15 cellular contexts compared by ENCODE assay signal in genomic region chr2:9763356-9764152, GRCh38.
DNase-seq lines count a peak whose midpoint lies in the region; ATAC-seq and FAIRE-seq lines count a peak whose summit lies in the region.
"Had no signal": no experiment of that assay in that cellular context is flagged by ENCODE, and none has a peak within 500 bp of the region (broad histone marks: within the 10 kb centered on the region; RNA-seq: fewer than 3 reads in every experiment).

No MANE protein-coding gene starts in this region.

- H3K9me3 ChIP-seq in naive thymus-derived CD4-positive, alpha-beta T cell (ENCODE audit: control insufficient read depth in 2 of 3, low read length in 3 of 3), result no peaks in the 10 kb centered on the region
- H3K9me3 ChIP-seq: BE2C, stomach had no signal

- H3K9me3 Mint-ChIP-seq in activated T-cell treated with anti-CD3 and anti-CD28 coated beads, Interleukin-2, amount 50 U/mL, for 72 hours, result no peaks in the 10 kb centered on the region
- H3K9me3 Mint-ChIP-seq in naive thymus-derived CD4-positive, alpha-beta T cell, result no peaks in the 10 kb centered on the region

- no peaks in the 10 kb centered on the region for H3K36me3 Mint-ChIP-seq in activated T-cell treated with anti-CD3 and anti-CD28 coated beads, Interleukin-2, amount 50 U/mL, for 72 hours (ENCODE audit: insufficient read depth in 2 of 2)
- H3K36me3 Mint-ChIP-seq in naive thymus-derived CD4-positive, alpha-beta T cell, result no peaks in the 10 kb centered on the region

- H3K36me3 ChIP-seq in naive thymus-derived CD4-positive, alpha-beta T cell (ENCODE audit: control insufficient read depth in 2 of 3, insufficient read depth in 3 of 3, low read length in 3 of 3), result no peaks in the 10 kb centered on the region
- H3K36me3 ChIP-seq: BE2C, stomach had no signal

- POLR2A ChIA-PET in naive thymus-derived CD4-positive, alpha-beta T cell (lab: Charles Lee), result no interaction called here

- FAIRE-seq in GM18507 (lab: Jason Lieb, UNC) (peak; percentile 69), islet of Langerhans (lab: Jason Lieb, UNC) (peak; percentile 96)

- H3K4me1 ChIP-seq in naive thymus-derived CD4-positive, alpha-beta T cell (ENCODE audit: control insufficient read depth in 2 of 2, insufficient read depth in 2 of 2, low read length in 2 of 2), result peaks cover 7 to 10% of the 10 kb centered on the region in 2 donors
- H3K4me1 ChIP-seq: BE2C had no signal

- H3K4me3 ChIP-seq in naive thymus-derived CD4-positive, alpha-beta T cell (ENCODE audit: low read length), result no peak overlapping the region
- H3K4me3 ChIP-seq: stomach had no signal

- peaks cover 43% of the 10 kb centered on the region for H3K4me1 Mint-ChIP-seq in activated T-cell treated with anti-CD3 and anti-CD28 coated beads, Interleukin-2, amount 50 U/mL, for 72 hours (ENCODE audit: low read depth)
- peaks cover 14 to 48% (median 18%) of the 10 kb centered on the region in 7 donors for H3K4me1 Mint-ChIP-seq in naive thymus-derived CD4-positive, alpha-beta T cell

- CTCF ChIA-PET in naive thymus-derived CD4-positive, alpha-beta T cell (lab: Charles Lee), result no interaction called here

- ATAC-seq in activated T-cell treated with anti-CD3 and anti-CD28 coated beads, Interleukin-2, amount 50 U/mL, for 72 hours (replicated peaks in 1 of 2), result peak; percentile 54 to 78
- no peak for ATAC-seq in HG03378 (IDR thresholded peaks at IDR 0.05; ENCODE audit: unreplicated experiment)
- ATAC-seq in naive thymus-derived CD4-positive, alpha-beta T cell, result no peak

- peak in 1 of 2 donors; percentile 46 for DNase-seq in activated T-cell treated with anti-CD3 and anti-CD28 coated beads, Interleukin-2, amount 50 U/mL, for 72 hours
- DNase-seq in activated T-cell treated with anti-CD3 and anti-CD28 coated beads for 4 hours, result no peak
- DNase-seq in GM18507 (ENCODE audit: extremely low spot score, insufficient read length, low read depth), result no peak
- peak; percentile 75 for DNase-seq in SHP77 treated with DMSO at 0.1 percent for 48 hours (lab: John Stamatoyannopoulos, UW)
- DNase-seq in hippocampal formation (lab: John Stamatoyannopoulos, UW), result no peak
- no peak for DNase-seq in naive thymus-derived CD4-positive, alpha-beta T cell
- DNase-seq: aorta; BE2C; effector memory CD4-positive, alpha-beta T cell; GF-D8; glutamatergic neuron; NCI-H1436 treated with DMSO at 0.1 percent for 48 hours; stomach had no signal

- peak overlapping the region; percentile 25 for H3K27ac Mint-ChIP-seq in activated T-cell treated with anti-CD3 and anti-CD28 coated beads, Interleukin-2, amount 50 U/mL, for 72 hours
- H3K27ac Mint-ChIP-seq in naive thymus-derived CD4-positive, alpha-beta T cell, result no peak overlapping the region

- intact Hi-C loops in naive thymus-derived CD4-positive, alpha-beta T cell (cut with micrococcal nuclease), result no loop called here

- no peak overlapping the region for H3K27ac ChIP-seq in naive thymus-derived CD4-positive, alpha-beta T cell (ENCODE audit: low read depth, low read length)
- H3K27ac ChIP-seq: stomach had no signal

- peak overlapping the region in 1 of 2 donors; percentile 42 for H3K4me3 Mint-ChIP-seq in activated T-cell treated with anti-CD3 and anti-CD28 coated beads, Interleukin-2, amount 50 U/mL, for 72 hours
- no peak overlapping the region for H3K4me3 Mint-ChIP-seq in naive thymus-derived CD4-positive, alpha-beta T cell

- peaks cover 40% of the 10 kb centered on the region for H3K27me3 Mint-ChIP-seq in activated T-cell treated with anti-CD3 and anti-CD28 coated beads, Interleukin-2, amount 50 U/mL, for 72 hours (ENCODE audit: low read depth)
- peaks cover 0 to 7% (median 0%) of the 10 kb centered on the region in 5 donors for H3K27me3 Mint-ChIP-seq in naive thymus-derived CD4-positive, alpha-beta T cell

- no peaks in the 10 kb centered on the region for H3K27me3 ChIP-seq in naive thymus-derived CD4-positive, alpha-beta T cell (ENCODE audit: control insufficient read depth in 2 of 2, insufficient read depth in 2 of 2, low read length in 2 of 2)
- H3K27me3 ChIP-seq: BE2C, stomach had no signal

Comparison
In these comparisons a context has a peak if more than half of its experiments do, and no peak if none do; other contexts are left out.
1. ATAC-seq: peak in activated T-cell treated with anti-CD3 and anti-CD28 coated beads, Interleukin-2, amount 50 U/mL, for 72 hours (2 of 2); none in HG03378 (single experiment) and naive thymus-derived CD4-positive, alpha-beta T cell (single experiment).